13 cellular contexts compared by ENCODE assay signal in the genomic region with DNA sequence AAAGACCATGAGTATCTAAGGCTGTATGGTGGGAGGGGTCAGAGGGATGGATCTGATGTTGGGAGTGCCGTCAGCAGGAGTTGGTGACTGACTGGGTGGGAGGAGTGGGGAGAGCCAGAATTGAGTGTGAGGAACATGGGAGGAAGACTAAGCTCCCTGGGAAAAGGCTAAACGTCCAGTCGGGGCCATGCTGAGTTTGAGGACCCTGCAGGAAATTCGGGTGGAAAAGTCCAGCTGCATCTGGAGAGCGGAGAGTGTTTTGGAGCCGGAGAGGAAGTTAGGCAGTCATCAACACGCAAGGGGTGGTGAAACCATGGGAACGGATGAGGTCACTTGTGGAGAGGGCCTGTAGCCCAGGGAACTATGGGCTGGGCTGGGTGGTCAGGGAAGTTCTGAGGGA.
DNase-seq lines count a peak whose midpoint lies in the region; ATAC-seq and TF ChIP-seq lines count a peak whose summit lies in the region.
"Had no signal": no experiment of that assay in that cellular context is flagged by ENCODE, and none has a peak within 500 bp of the region (broad histone marks: within the 10 kb centered on the region; RNA-seq: fewer than 3 reads in every experiment).

No MANE protein-coding gene starts in this region.

- peaks cover 0 to 52% (median 22%) of the 10 kb centered on the region in 9 donors for H3K36me3 ChIP-seq in heart left ventricle

- WGBS in heart left ventricle, 4 donors: 36 to 53% (median 39%) methylated on average over 8 of the region's 8 CpGs

- no peaks in the 10 kb centered on the region for H3K27me3 Mint-ChIP-seq in activated T-helper 1 cell treated with anti-CD3 and anti-CD28 coated beads, Interleukin-12 subunit alpha, Interleukin-12 subunit beta, Interleukin-2, Interleukin-4 antibody, amounts not matched to agents 30 ng/mL and 10 ng/mL and 1 ng/mL, durations not matched to agents 14 hours and 24 hours and 36 hours (ENCODE audit: insufficient read depth)
- no peaks in the 10 kb centered on the region for H3K27me3 Mint-ChIP-seq in stimulated activated naive CD8-positive, alpha-beta T cell treated with anti-CD3 and anti-CD28 coated beads, Interleukin-15, amount 100 ng/mL, for 72 hours
- H3K27me3 Mint-ChIP-seq: dendritic cell treated with granulocyte-macrophage colony-stimulating factor and Interleukin-4, amounts not matched to agents 40 ng/mL and 50 ng/mL, for 4 days had no signal

- H3K27ac Mint-ChIP-seq in activated T-helper 1 cell treated with anti-CD3 and anti-CD28 coated beads, Interleukin-12 subunit alpha, Interleukin-12 subunit beta, Interleukin-2, Interleukin-4 antibody, amounts not matched to agents 30 ng/mL and 10 ng/mL and 1 ng/mL, durations not matched to agents 14 hours and 24 hours and 36 hours: peak overlapping the region; percentile 40
- H3K27ac Mint-ChIP-seq in stimulated activated naive CD8-positive, alpha-beta T cell treated with anti-CD3 and anti-CD28 coated beads, Interleukin-15, amount 100 ng/mL, for 72 hours: peak overlapping the region in 1 of 2 donors; percentile 72
- H3K27ac Mint-ChIP-seq: dendritic cell treated with granulocyte-macrophage colony-stimulating factor and Interleukin-4, amounts not matched to agents 40 ng/mL and 50 ng/mL, for 4 days had no signal

- H3K4me1 ChIP-seq in heart left ventricle: peaks cover 0 to 61% (median 52%) of the 10 kb centered on the region in 12 donors

- H3K27me3 ChIP-seq in heart left ventricle: no peaks in the 10 kb centered on the region

- peak; percentile 40 for DNase-seq in ELR (ENCODE audit: low read depth)
- DNase-seq in activated T-helper 1 cell treated with anti-CD3 and anti-CD28 coated beads, Interleukin-12 subunit alpha, Interleukin-12 subunit beta, Interleukin-2, Interleukin-4 antibody, amounts not matched to agents 30 ng/mL and 10 ng/mL and 1 ng/mL, durations not matched to agents 14 hours and 24 hours and 36 hours (ENCODE audit: low spot score): no peak
- DNase-seq in heart left ventricle: peak in 4 of 5 donors; percentile 76 to 87 (median 82)
- DNase-seq in posterior vena cava (ENCODE audit: low spot score): peak; percentile 90
- DNase-seq in GF-D8 (lab: John Stamatoyannopoulos, UW): no peak
- DNase-seq in stimulated activated naive CD8-positive, alpha-beta T cell treated with anti-CD3 and anti-CD28 coated beads, Interleukin-15, amount 100 ng/mL, for 72 hours: no peak
- no peak for DNase-seq in islet precursor cell
- DNase-seq: DMS 273 treated with DMSO at 0.1 percent for 48 hours; NCI-H2107; stimulated activated CD4-positive, alpha-beta T cell treated with anti-CD3 and anti-CD28 coated beads, Interleukin-2, amount 100 ng/mL, for 48 hours had no signal

- ATAC-seq in heart left ventricle (peak; percentile 82 to 96 (median 92)), HG03108 (IDR thresholded peaks at IDR 0.05; ENCODE audit: unreplicated experiment) (no peak)
- ATAC-seq in stimulated activated naive CD8-positive, alpha-beta T cell treated with anti-CD3 and anti-CD28 coated beads, Interleukin-15, amount 100 ng/mL, for 72 hours: no peak

- H3K4me3 Mint-ChIP-seq in activated T-helper 1 cell treated with anti-CD3 and anti-CD28 coated beads, Interleukin-12 subunit alpha, Interleukin-12 subunit beta, Interleukin-2, Interleukin-4 antibody, amounts not matched to agents 30 ng/mL and 10 ng/mL and 1 ng/mL, durations not matched to agents 14 hours and 24 hours and 36 hours: no peak overlapping the region
- H3K4me3 Mint-ChIP-seq in stimulated activated naive CD8-positive, alpha-beta T cell treated with anti-CD3 and anti-CD28 coated beads, Interleukin-15, amount 100 ng/mL, for 72 hours: no peak overlapping the region
- H3K4me3 Mint-ChIP-seq: dendritic cell treated with granulocyte-macrophage colony-stimulating factor and Interleukin-4, amounts not matched to agents 40 ng/mL and 50 ng/mL, for 4 days had no signal

- peak overlapping the region in 5 of 12 donors; percentile 8 to 21 (median 15) for H3K4me3 ChIP-seq in heart left ventricle

- no peak for TF ChIP-seq POLR2A in heart left ventricle (IDR thresholded peaks at IDR 0.05)

- H3K27ac ChIP-seq in heart left ventricle: peak overlapping the region in 11 of 12 donors; percentile 44 to 88 (median 61)
- H3K27ac ChIP-seq: HL-60 had no signal

- TF ChIP-seq CTCF in heart left ventricle (IDR thresholded peaks at IDR 0.05): no peak

- H3K36me3 Mint-ChIP-seq in activated T-helper 1 cell treated with anti-CD3 and anti-CD28 coated beads, Interleukin-12 subunit alpha, Interleukin-12 subunit beta, Interleukin-2, Interleukin-4 antibody, amounts not matched to agents 30 ng/mL and 10 ng/mL and 1 ng/mL, durations not matched to agents 14 hours and 24 hours and 36 hours (ENCODE audit: low read depth): peaks cover 31% of the 10 kb centered on the region

- peaks cover 23% of the 10 kb centered on the region for H3K4me1 Mint-ChIP-seq in activated T-helper 1 cell treated with anti-CD3 and anti-CD28 coated beads, Interleukin-12 subunit alpha, Interleukin-12 subunit beta, Interleukin-2, Interleukin-4 antibody, amounts not matched to agents 30 ng/mL and 10 ng/mL and 1 ng/mL, durations not matched to agents 14 hours and 24 hours and 36 hours (ENCODE audit: low read depth)
- H3K4me1 Mint-ChIP-seq in stimulated activated naive CD8-positive, alpha-beta T cell treated with anti-CD3 and anti-CD28 coated beads, Interleukin-15, amount 100 ng/mL, for 72 hours: peaks cover 8% of the 10 kb centered on the region

- no peaks in the 10 kb centered on the region for H3K9me3 Mint-ChIP-seq in activated T-helper 1 cell treated with anti-CD3 and anti-CD28 coated beads, Interleukin-12 subunit alpha, Interleukin-12 subunit beta, Interleukin-2, Interleukin-4 antibody, amounts not matched to agents 30 ng/mL and 10 ng/mL and 1 ng/mL, durations not matched to agents 14 hours and 24 hours and 36 hours
- no peaks in the 10 kb centered on the region for H3K9me3 Mint-ChIP-seq in stimulated activated naive CD8-positive, alpha-beta T cell treated with anti-CD3 and anti-CD28 coated beads, Interleukin-15, amount 100 ng/mL, for 72 hours
- H3K9me3 Mint-ChIP-seq: dendritic cell treated with granulocyte-macrophage colony-stimulating factor and Interleukin-4, amounts not matched to agents 40 ng/mL and 50 ng/mL, for 4 days had no signal

- no peaks in the 10 kb centered on the region for H3K9me3 ChIP-seq in heart left ventricle

- intact Hi-C loops in activated T-helper 1 cell treated with anti-CD3 and anti-CD28 coated beads, Interleukin-12 subunit alpha, Interleukin-12 subunit beta, Interleukin-2, Interleukin-4 antibody, amounts not matched to agents 30 ng/mL and 10 ng/mL and 1 ng/mL, durations not matched to agents 14 hours and 24 hours and 36 hours (cut with micrococcal nuclease): loop anchor here (5.0 kb wide), 1 partner anchor 42 kb away; no protein-coding TSS in a partner anchor
- intact Hi-C loops in heart left ventricle (cut with DNase I) (no loop called here), posterior vena cava (cut with DNase I) (no loop called here)

Comparison
In these comparisons a context has a peak if more than half of its experiments do, and no peak if none do; other contexts are left out.
1. DNase-seq: peak in ELR (single experiment), heart left ventricle (4 of 5) and posterior vena cava (single experiment); none in activated T-helper 1 cell treated with anti-CD3 and anti-CD28 coated beads, Interleukin-12 subunit alpha, Interleukin-12 subunit beta, Interleukin-2, Interleukin-4 antibody, amounts not matched to agents 30 ng/mL and 10 ng/mL and 1 ng/mL, durations not matched to agents 14 hours and 24 hours and 36 hours (single experiment), GF-D8 (single experiment), stimulated activated naive CD8-positive, alpha-beta T cell treated with anti-CD3 and anti-CD28 coated beads, Interleukin-15, amount 100 ng/mL, for 72 hours (0 of 2) and islet precursor cell (single experiment).
2. ATAC-seq: peak in heart left ventricle (4 of 4); none in HG03108 (single experiment) and stimulated activated naive CD8-positive, alpha-beta T cell treated with anti-CD3 and anti-CD28 coated beads, Interleukin-15, amount 100 ng/mL, for 72 hours (single experiment).